ENCODE assay signal across 8 cellular contexts in genomic region chr17:35898283-35899070, GRCh38. TPM values are rescaled to one million over a fixed set of nuclear protein-coding genes. Genes with fewer than 3 reads are reported as not detected.
DNase-seq lines count a peak whose midpoint lies in the region; ATAC-seq and TF ChIP-seq lines count a peak whose summit lies in the region.
"Had no signal": no experiment of that assay in that cellular context is flagged by ENCODE, and none has a peak within 500 bp of the region (broad histone marks: within the 10 kb centered on the region; RNA-seq: fewer than 3 reads in every experiment).

No MANE protein-coding gene starts in this region.

- H3K36me3 ChIP-seq in psoas muscle (ENCODE audit: insufficient read depth in 1 of 2, low read depth in 1 of 2): no peaks in the 10 kb centered on the region

- H3K27me3 ChIP-seq in HL-60 (ENCODE audit: insufficient read depth, poor library complexity, severe bottlenecking) (no peaks in the 10 kb centered on the region), psoas muscle (ENCODE audit: insufficient read depth in 3 of 3, low read length in 2 of 3) (peaks cover 0 to 2% (median 0%) of the 10 kb centered on the region in 3 donors)

- H3K27ac Mint-ChIP-seq in activated T-helper 17 cell treated with anti-CD3 and anti-CD28 coated beads, Interleukin-2, amount 50 U/mL, for 72 hours: no peak overlapping the region
- H3K27ac Mint-ChIP-seq in natural killer cell: peak overlapping the region; percentile 96 to 97

- no peaks in the 10 kb centered on the region for H3K4me1 ChIP-seq in psoas muscle

- H3K27ac ChIP-seq in HL-60 (replicated peaks) (peak overlapping the region; percentile 25), psoas muscle (no peak overlapping the region)

- no peaks in the 10 kb centered on the region for H3K9me3 Mint-ChIP-seq in activated T-helper 17 cell treated with anti-CD3 and anti-CD28 coated beads, Interleukin-2, amount 50 U/mL, for 72 hours
- H3K9me3 Mint-ChIP-seq in natural killer cell: no peaks in the 10 kb centered on the region

- no peaks in the 10 kb centered on the region for H3K36me3 Mint-ChIP-seq in activated T-helper 17 cell treated with anti-CD3 and anti-CD28 coated beads, Interleukin-2, amount 50 U/mL, for 72 hours (ENCODE audit: low read depth)
- H3K36me3 Mint-ChIP-seq in natural killer cell: no peaks in the 10 kb centered on the region

- H3K9me3 ChIP-seq in psoas muscle: no peaks in the 10 kb centered on the region

- TF ChIP-seq CTCF in HL-60 (IDR thresholded peaks at IDR 0.05; ENCODE audit: insufficient read depth, low read length): no peak
- TF ChIP-seq CTCF in natural killer cell (IDR thresholded peaks at IDR 0.05): no peak
- TF ChIP-seq CTCF in psoas muscle (IDR thresholded peaks at IDR 0.05): no peak

- DNase-seq in HL-60 (ENCODE audit: low read depth in 1 of 2, low spot score in 1 of 2) (peak; percentile 63 to 72), NCI-H2196 treated with DMSO at 0.1 percent for 48 hours (lab: John Stamatoyannopoulos, UW; ENCODE audit: unreplicated experiment) (peak; percentile 67), natural killer cell (no peak), HuH-7.5 (ENCODE audit: low spot score) (no peak), psoas muscle (no peak)

- intact Hi-C loops in natural killer cell (cut with micrococcal nuclease): loop anchor here (1.0 to 5.0 kb wide), 3 partner anchors 9 to 299 kb away; partner anchors contain the start of genes CCL3L1 and CCL3L3
- intact Hi-C loops in psoas muscle (cut with DNase I): no loop called here

- H3K4me3 ChIP-seq in HL-60 (replicated peaks; ENCODE audit: insufficient read depth, low read length) (no peak overlapping the region), psoas muscle (no peak overlapping the region)

- peak; percentile 64 for ATAC-seq in activated T-helper 17 cell treated with anti-CD3 and anti-CD28 coated beads, Interleukin-2, amount 50 U/mL, for 72 hours (replicated peaks)
- ATAC-seq in natural killer cell (peak; percentile 2 to 49 (median 25)), GM18520 (IDR thresholded peaks at IDR 0.05; ENCODE audit: unreplicated experiment) (no peak), psoas muscle (no peak)

- peaks cover 16% of the 10 kb centered on the region for H3K27me3 Mint-ChIP-seq in activated T-helper 17 cell treated with anti-CD3 and anti-CD28 coated beads, Interleukin-2, amount 50 U/mL, for 72 hours
- H3K27me3 Mint-ChIP-seq in natural killer cell (ENCODE audit: low read depth in 2 of 2): no peaks in the 10 kb centered on the region

- WGBS in psoas muscle, 3 donors: 54 to 59% (median 56%) methylated on average over 6 of the region's 6 CpGs

- peaks cover 5% of the 10 kb centered on the region for H3K4me1 Mint-ChIP-seq in activated T-helper 17 cell treated with anti-CD3 and anti-CD28 coated beads, Interleukin-2, amount 50 U/mL, for 72 hours
- peaks cover 84 to 91% of the 10 kb centered on the region in 2 donors for H3K4me1 Mint-ChIP-seq in natural killer cell

- H3K4me3 Mint-ChIP-seq in activated T-helper 17 cell treated with anti-CD3 and anti-CD28 coated beads, Interleukin-2, amount 50 U/mL, for 72 hours: peak overlapping the region; percentile 25
- peak overlapping the region; percentile 82 for H3K4me3 Mint-ChIP-seq in natural killer cell

RNA-seq across cellular contexts. Expression of gene CCL5, which starts 18.3 kb away (rescaled TPM):
- total RNA-seq in activated T-helper 17 cell treated with anti-CD3 and anti-CD28 coated beads, Interleukin-2, amount 50 U/mL, for 72 hours: 10 to 100 TPM; 17.2 to 22.5 TPM
- total RNA-seq in natural killer cell: 1,000 to 10,000 TPM in 1 of 3 donors, 100 to 1,000 TPM in 2; 793 to 1,167 (median 825) TPM
- total RNA-seq in psoas muscle: 1 to 10 TPM in 3 of 4 donors, under 1 TPM in 1; 0.77 to 2.6 (median 1.6) TPM
- polyA plus RNA-seq in psoas muscle: under 1 TPM; 0.38 to 0.42 (median 0.39) TPM

RNA-seq across cellular contexts. Expression of gene HEATR9, which starts 29.8 kb away (rescaled TPM):
- under 1 TPM in 1 of 2 donors, not detected in 1; 0.24 TPM for total RNA-seq in activated T-helper 17 cell treated with anti-CD3 and anti-CD28 coated beads, Interleukin-2, amount 50 U/mL, for 72 hours
- total RNA-seq in natural killer cell (10 to 100 TPM in 2 of 3 donors, 1 to 10 TPM in 1; 10.0 to 24.1 (median 15.1) TPM), psoas muscle (not detected)
- not detected for polyA plus RNA-seq in psoas muscle
- total RNA-seq: SK-MEL-5 had no signal

RNA-seq across cellular contexts. Expression of gene RDM1, which starts 32.1 kb away (rescaled TPM):
- 1 to 10 TPM; 2.0 to 4.3 TPM for total RNA-seq in activated T-helper 17 cell treated with anti-CD3 and anti-CD28 coated beads, Interleukin-2, amount 50 U/mL, for 72 hours
- under 1 TPM; 0.48 to 1.00 (median 0.61) TPM for total RNA-seq in natural killer cell
- total RNA-seq in psoas muscle: not detected
- polyA plus RNA-seq in psoas muscle: not detected

RNA-seq across cellular contexts. Expression of gene LYZL6, which starts 45.0 kb away (rescaled TPM):
- total RNA-seq in activated T-helper 17 cell treated with anti-CD3 and anti-CD28 coated beads, Interleukin-2, amount 50 U/mL, for 72 hours: not detected
- total RNA-seq in natural killer cell (not detected), psoas muscle (not detected)
- polyA plus RNA-seq in psoas muscle: not detected
- total RNA-seq: SK-MEL-5 had no signal

Comparison
In these comparisons a context has a peak if more than half of its experiments do, and no peak if none do; other contexts are left out.
1. DNase-seq: peak in HL-60 (2 of 2) and NCI-H2196 treated with DMSO at 0.1 percent for 48 hours (single experiment); none in natural killer cell (single experiment), HuH-7.5 (single experiment) and psoas muscle (0 of 2).
2. ATAC-seq: peak in activated T-helper 17 cell treated with anti-CD3 and anti-CD28 coated beads, Interleukin-2, amount 50 U/mL, for 72 hours (single experiment) and natural killer cell (3 of 3); none in GM18520 (single experiment) and psoas muscle (0 of 4).
3. RNA of gene CCL5, which starts 18.3 kb away (total RNA-seq): 793 to 1,167 TPM in natural killer cell; 17.2 to 22.5 TPM in activated T-helper 17 cell treated with anti-CD3 and anti-CD28 coated beads, Interleukin-2, amount 50 U/mL, for 72 hours and 0.77 to 2.6 TPM in psoas muscle; every median in the first group is over 10 times any median in the second.
4. RNA of gene HEATR9, which starts 29.8 kb away (total RNA-seq): 10.0 to 24.1 TPM in natural killer cell; 0.24 TPM in activated T-helper 17 cell treated with anti-CD3 and anti-CD28 coated beads, Interleukin-2, amount 50 U/mL, for 72 hours and not detected in psoas muscle; every median in the first group is over 4 times any median in the second.